18 cellular contexts compared by ENCODE assay signal in genomic region chr7:74488518-74488917, GRCh38. TPM values are rescaled to one million over a fixed set of nuclear protein-coding genes. Genes with fewer than 3 reads are reported as not detected.
DNase-seq lines count a peak whose midpoint lies in the region; ATAC-seq, FAIRE-seq and TF ChIP-seq lines count a peak whose summit lies in the region.
"Had no signal": no experiment of that assay in that cellular context is flagged by ENCODE, and none has a peak within 500 bp of the region (broad histone marks: within the 10 kb centered on the region; RNA-seq: fewer than 3 reads in every experiment).

No MANE protein-coding gene starts in this region.

- H3K79me1 ChIP-seq in IMR-90 (ENCODE audit: low read depth in 1 of 2, low read length in 2 of 2) (peaks cover 22 to 79% of the 10 kb centered on the region in 2 experiments), neuronal stem cell (ENCODE audit: low read depth, low read length) (peaks cover 19% of the 10 kb centered on the region)

- H3K9me3 Mint-ChIP-seq in neural progenitor cell (peaks cover 19% of the 10 kb centered on the region), type B pancreatic cell (no peaks in the 10 kb centered on the region)
- H3K9me3 Mint-ChIP-seq: CD4-positive, alpha-beta T cell had no signal

- H3K9ac ChIP-seq in IMR-90 (ENCODE audit: low read depth, low read length) (no peak overlapping the region), K562 (ENCODE audit: insufficient read depth in 1 of 2, low read depth in 2 of 2, low read length in 2 of 2) (no peak overlapping the region), neural progenitor cell (no peak overlapping the region), neuronal stem cell (ENCODE audit: low read depth, low read length, poor library complexity) (no peak overlapping the region)
- H3K9ac ChIP-seq: GM23248 had no signal

- no peak overlapping the region for H2AK9ac ChIP-seq in IMR-90 (replicated peaks; ENCODE audit: low read depth, low read length, poor library complexity)

- DNase-seq in IMR-90 (no peak), K562 (ENCODE audit: extremely low read depth in 1 of 4, low spot score in 3 of 4) (no peak), neural progenitor cell (ENCODE audit: low spot score) (no peak), type B pancreatic cell (ENCODE audit: extremely low spot score, unreplicated experiment) (no peak), tibial nerve (ENCODE audit: low spot score in 2 of 2) (no peak), neuronal stem cell (ENCODE audit: low spot score) (no peak)
- DNase-seq: AML-193; Caco-2; CD4-positive, alpha-beta T cell; GM23248; HCEC 1CT had no signal

- H3K27me3 ChIP-seq in IMR-90 (ENCODE audit: control insufficient read depth, insufficient read depth, low read length) (no peaks in the 10 kb centered on the region), K562 (ENCODE audit: control insufficient read depth in 2 of 2, insufficient read depth in 2 of 2, low read length in 2 of 2) (no peaks in the 10 kb centered on the region), neural progenitor cell (no peaks in the 10 kb centered on the region), tibial nerve (no peaks in the 10 kb centered on the region), neuronal stem cell (ENCODE audit: control insufficient read depth in 3 of 3, insufficient read depth in 3 of 3, low read depth in 1 of 3, low read length in 3 of 3) (no peaks in the 10 kb centered on the region)

- H2BK15ac ChIP-seq in IMR-90 (ENCODE audit: low read depth, low read length) (no peak overlapping the region), neuronal stem cell (ENCODE audit: low read length) (no peak overlapping the region)

- no peak overlapping the region for H3K27ac ChIP-seq in IMR-90 (ENCODE audit: insufficient read depth, low read length)
- H3K27ac ChIP-seq in K562 (ENCODE audit: extremely low read depth, low read depth, low read length): no peak overlapping the region
- H3K27ac ChIP-seq in neural progenitor cell: no peak overlapping the region
- H3K27ac ChIP-seq in tibial nerve: peak overlapping the region in 1 of 4 donors; percentile 37
- H3K27ac ChIP-seq in neuronal stem cell (replicated peaks; ENCODE audit: low read length): no peak overlapping the region
- H3K27ac ChIP-seq: C4-2B, GM23248 had no signal

- H3K36me3 ChIP-seq in IMR-90 (ENCODE audit: control insufficient read depth, insufficient read depth, low read length) (peaks cover 2% of the 10 kb centered on the region), K562 (ENCODE audit: control insufficient read depth, insufficient read depth, low read length) (no peaks in the 10 kb centered on the region), neural progenitor cell (no peaks in the 10 kb centered on the region), tibial nerve (no peaks in the 10 kb centered on the region), neuronal stem cell (replicated peaks in 1 of 2; ENCODE audit: control insufficient read depth in 2 of 2, insufficient read depth in 2 of 2, low read length in 2 of 2) (peaks cover 2 to 13% of the 10 kb centered on the region in 2 donors)

- no peak overlapping the region for H4K5ac ChIP-seq in IMR-90 (ENCODE audit: low read depth, low read length)

- no peak for TF ChIP-seq POLR2A in IMR-90 (IDR thresholded peaks at IDR 0.05; ENCODE audit: low read depth, low read length)
- TF ChIP-seq POLR2A in K562 (conservative IDR thresholded peaks at IDR 0.05): no peak
- TF ChIP-seq POLR2A in tibial nerve (IDR thresholded peaks at IDR 0.05): no peak

- H3K27me3 Mint-ChIP-seq in neural progenitor cell (ENCODE audit: insufficient read depth, low read depth) (peaks cover 4% of the 10 kb centered on the region), type B pancreatic cell (no peaks in the 10 kb centered on the region)
- H3K27me3 Mint-ChIP-seq: CD4-positive, alpha-beta T cell had no signal

- H3K4me1 ChIP-seq in IMR-90 (ENCODE audit: control insufficient read depth, insufficient read depth, low read length): peaks cover 9% of the 10 kb centered on the region
- no peaks in the 10 kb centered on the region for H3K4me1 ChIP-seq in K562 (replicated peaks in 1 of 2; ENCODE audit: control insufficient read depth in 2 of 2, insufficient read depth in 2 of 2, low read length in 2 of 2)
- H3K4me1 ChIP-seq in neural progenitor cell: no peaks in the 10 kb centered on the region
- peaks cover 0 to 22% (median 7%) of the 10 kb centered on the region in 4 donors for H3K4me1 ChIP-seq in tibial nerve
- H3K4me1 ChIP-seq in neuronal stem cell (ENCODE audit: control insufficient read depth in 2 of 2, insufficient read depth in 1 of 2, low read depth in 1 of 2, low read length in 2 of 2): no peaks in the 10 kb centered on the region

- ATAC-seq in IMR-90 (ENCODE audit: low read depth) (no peak), K562 (no peak), HG02938 (IDR thresholded peaks at IDR 0.05; ENCODE audit: unreplicated experiment) (no peak)

- no peak overlapping the region for H2BK12ac ChIP-seq in neuronal stem cell (ENCODE audit: low read length)

- H3K4me2 ChIP-seq in IMR-90 (ENCODE audit: low read depth, low read length) (no peak overlapping the region), K562 (ENCODE audit: insufficient read depth, low read length) (no peak overlapping the region), neural progenitor cell (no peak overlapping the region), neuronal stem cell (ENCODE audit: insufficient read depth, low read length, poor library complexity, severe bottlenecking) (no peak overlapping the region)

- intact Hi-C loops in IMR-90 (cut with micrococcal nuclease) (no loop called here), K562 (cut with micrococcal nuclease) (no loop called here)

- no peak overlapping the region for H2BK120ac ChIP-seq in IMR-90 (ENCODE audit: low read depth, low read length)
- no peak overlapping the region for H2BK120ac ChIP-seq in neuronal stem cell (ENCODE audit: low read depth, low read length)

- peaks cover 14% of the 10 kb centered on the region for H3K9me1 ChIP-seq in IMR-90 (ENCODE audit: insufficient read depth, low read length)
- no peaks in the 10 kb centered on the region for H3K9me1 ChIP-seq in K562 (ENCODE audit: control insufficient read depth, insufficient read depth, low read length)

- H3K56ac ChIP-seq in IMR-90 (ENCODE audit: extremely low read depth, insufficient read depth, low read length): no peak overlapping the region

- H3K4ac ChIP-seq in IMR-90 (ENCODE audit: low read depth, low read length) (no peak overlapping the region), neuronal stem cell (ENCODE audit: low read length) (no peak overlapping the region)

- CTCF ChIA-PET in IMR-90 (lab: Yijun Ruan, JAX): no interaction called here
- CTCF ChIA-PET in K562 (lab: Yijun Ruan, JAX; ENCODE audit: low intra/inter-chr PET ratio): no interaction called here

- in situ Hi-C loops in IMR-90 (cut with MboI; ENCODE audit: low sequenced_read_pairs): no loop called here
- in situ Hi-C loops in K562 (cut with MboI): no loop called here

- no peak overlapping the region for H3K14ac ChIP-seq in IMR-90 (replicated peaks; ENCODE audit: low read depth, low read length)
- H3K14ac ChIP-seq in neuronal stem cell (ENCODE audit: low read length): no peak overlapping the region

- no peak for TF ChIP-seq EP300 in K562 (IDR thresholded peaks at IDR 0.05; ENCODE audit: low read length)
- no peak for TF ChIP-seq EP300 in tibial nerve (IDR thresholded peaks at IDR 0.05)

- FAIRE-seq in K562 (lab: Jason Lieb, UNC): no peak
- FAIRE-seq: A204.1, D721Med, G401.6, GM12891, HTR-8/SVneo had no signal

- TF ChIP-seq CTCF in IMR-90 (conservative IDR thresholded peaks at IDR 0.05; ENCODE audit: low read depth, low read length) (no peak), K562 (IDR thresholded peaks at IDR 0.05 in 2 of 3, conservative IDR thresholded peaks at IDR 0.05 in 1 of 3; ENCODE audit: insufficient read depth in 2 of 3, low read depth in 1 of 3, low read length in 3 of 3) (no peak), neural progenitor cell (IDR thresholded peaks at IDR 0.05) (no peak), type B pancreatic cell (conservative IDR thresholded peaks at IDR 0.05) (no peak), tibial nerve (IDR thresholded peaks at IDR 0.05) (no peak)

- peaks cover 22% of the 10 kb centered on the region for H4K20me1 ChIP-seq in IMR-90 (ENCODE audit: insufficient read depth, low read length)
- H4K20me1 ChIP-seq in K562 (replicated peaks; ENCODE audit: control insufficient read depth, insufficient read depth, low read length): peaks cover 5% of the 10 kb centered on the region; the same call in 1 of the 2 replicates
- peaks cover 82% of the 10 kb centered on the region for H4K20me1 ChIP-seq in neural progenitor cell (ENCODE audit: low read depth)

- BruUV-seq in IMR-90 (replicated peaks; lab: Mats Ljungman, UMichigan): no TSS peak
- BruUV-seq in K562 (replicated peaks; lab: Mats Ljungman, UMichigan): no TSS peak

- H3K36me3 Mint-ChIP-seq in neural progenitor cell (peaks cover 22% of the 10 kb centered on the region), type B pancreatic cell (peaks cover 27% of the 10 kb centered on the region)

- no peak overlapping the region for H2AFZ ChIP-seq in IMR-90 (replicated peaks; ENCODE audit: low read length, poor library complexity)
- no peak overlapping the region for H2AFZ ChIP-seq in K562 (ENCODE audit: low read depth, low read length)
- H2AFZ ChIP-seq in neural progenitor cell (replicated peaks): no peak overlapping the region
- H2AFZ ChIP-seq in neuronal stem cell (ENCODE audit: low read length): no peak overlapping the region
- H2AFZ ChIP-seq: GM23248 had no signal

- H4K91ac ChIP-seq in IMR-90 (ENCODE audit: insufficient read depth, low read depth, low read length) (no peak overlapping the region), neuronal stem cell (ENCODE audit: low read depth, low read length, poor library complexity) (no peak overlapping the region)

- no peak overlapping the region for H2BK20ac ChIP-seq in IMR-90 (ENCODE audit: low read depth, low read length)

- peaks cover 3% of the 10 kb centered on the region for H3K9me3 ChIP-seq in IMR-90 (ENCODE audit: control insufficient read depth, insufficient read depth, low read length)
- H3K9me3 ChIP-seq in K562 (replicated peaks; ENCODE audit: control insufficient read depth, insufficient read depth, low read depth, low read length): no peaks in the 10 kb centered on the region
- no peaks in the 10 kb centered on the region for H3K9me3 ChIP-seq in neural progenitor cell (ENCODE audit: low read depth)
- H3K9me3 ChIP-seq in tibial nerve: no peaks in the 10 kb centered on the region
- peaks cover 0 to 7% of the 10 kb centered on the region in 2 donors for H3K9me3 ChIP-seq in neuronal stem cell (replicated peaks in 1 of 2; ENCODE audit: control insufficient read depth in 2 of 2, insufficient read depth in 1 of 2, low read depth in 1 of 2, low read length in 2 of 2)
- H3K9me3 ChIP-seq: Caco-2 had no signal

- H3K27ac Mint-ChIP-seq in neural progenitor cell: peak overlapping the region; percentile 25
- peak overlapping the region; percentile 62 for H3K27ac Mint-ChIP-seq in type B pancreatic cell
- H3K27ac Mint-ChIP-seq: CD4-positive, alpha-beta T cell had no signal

- no peak overlapping the region for H3K23ac ChIP-seq in IMR-90 (ENCODE audit: low read depth, low read length)
- no peak overlapping the region for H3K23ac ChIP-seq in neuronal stem cell (ENCODE audit: low read depth, low read length, poor library complexity)

- H4K8ac ChIP-seq in IMR-90 (ENCODE audit: low read depth in 2 of 2, low read length in 2 of 2) (no peak overlapping the region), neuronal stem cell (ENCODE audit: low read depth, low read length) (no peak overlapping the region)

- H3K18ac ChIP-seq in IMR-90 (ENCODE audit: low read depth, low read length): no peak overlapping the region
- no peak overlapping the region for H3K18ac ChIP-seq in neuronal stem cell (ENCODE audit: low read length)

- dilution Hi-C loops in IMR-90 (cut with HindIII; ENCODE audit: low sequenced_read_pairs, unreplicated experiment): no loop called here

- H3K79me2 ChIP-seq in K562 (ENCODE audit: control insufficient read depth, insufficient read depth, low read length) (no peaks in the 10 kb centered on the region), neural progenitor cell (ENCODE audit: low read depth) (peaks cover 99% of the 10 kb centered on the region)

- TF ChIP-seq RAD21 in IMR-90 (IDR thresholded peaks at IDR 0.05; ENCODE audit: low read length) (no peak), K562 (CRISPR knock-in tag; conservative IDR thresholded peaks at IDR 0.05 in 1 of 2, IDR thresholded peaks at IDR 0.05 in 1 of 2) (no peak)

- H2BK5ac ChIP-seq in IMR-90 (ENCODE audit: low read depth, low read length, poor library complexity, severe bottlenecking) (no peak overlapping the region), neuronal stem cell (ENCODE audit: low read length) (no peak overlapping the region)

- no peak overlapping the region for H2AK5ac ChIP-seq in IMR-90 (ENCODE audit: low read depth, low read length)
- H2AK5ac ChIP-seq in neuronal stem cell (ENCODE audit: low read depth, low read length): no peak overlapping the region

- H3K4me1 Mint-ChIP-seq in neural progenitor cell (peaks cover 18% of the 10 kb centered on the region), type B pancreatic cell (ENCODE audit: unreplicated experiment) (peaks cover 22% of the 10 kb centered on the region)

- no peaks in the 10 kb centered on the region for H3F3A ChIP-seq in neural progenitor cell (ENCODE audit: low read depth)

- H3K4me3 Mint-ChIP-seq in neural progenitor cell: peak overlapping the region; percentile 35
- no peak overlapping the region for H3K4me3 Mint-ChIP-seq in type B pancreatic cell
- H3K4me3 Mint-ChIP-seq: CD4-positive, alpha-beta T cell had no signal

- 100% methylated on average over 3 of the region's 6 CpGs; no CpG with 5 or more reads in 1 of the 2 experiments for WGBS in IMR-90 (ENCODE audit: extremely low coverage in 2 of 2, insufficient read length in 1 of 2), 2 experiments
- 77% methylated on average over 6 of the region's 6 CpGs for WGBS in K562 (ENCODE audit: insufficient coverage, low coverage, missing lambda C conversion rate)
- 93 to 95% methylated on average over 6 of the region's 6 CpGs for WGBS in tibial nerve, 2 donors
- WGBS in neuronal stem cell (ENCODE audit: extremely low coverage in 2 of 2, insufficient read length in 2 of 2, insufficient replicate concordance in 1 of 2), 2 donors: no CpG with 5 or more reads among the region's 6 CpGs

- POLR2A ChIA-PET in IMR-90 (lab: Charles Lee; ENCODE audit: unreplicated experiment): no interaction called here
- POLR2A ChIA-PET in K562 (lab: Yijun Ruan, JAX): interaction anchor here (0.8 to 1.6 kb wide), 4 partner anchors 10 to 24 kb away, joined by 3 to 7 read pairs (median 4); no protein-coding TSS in a partner anchor

- no peak overlapping the region for H3K4me3 ChIP-seq in IMR-90 (ENCODE audit: insufficient read depth, low read depth, low read length)
- no peak overlapping the region for H3K4me3 ChIP-seq in K562
- H3K4me3 ChIP-seq in neural progenitor cell: no peak overlapping the region
- no peak overlapping the region for H3K4me3 ChIP-seq in tibial nerve
- H3K4me3 ChIP-seq in neuronal stem cell (ENCODE audit: low read length in 2 of 2): no peak overlapping the region
- H3K4me3 ChIP-seq: GM23248 had no signal

RNA-seq across cellular contexts. Expression of gene GTF2IRD1, which starts 34.8 kb away (rescaled TPM):
- total RNA-seq in IMR-90 (2012; rRNA removed) (4.1 and 5.0 TPM in 2 replicates), K562 (2014; rRNA removed) (9.2 and 12.4 TPM in 2 replicates), K562 (2014; rRNA removed; fragmentation: Illumina TruSeq; extraction: Trizol) (10.8 and 14.0 TPM in 2 replicates), K562 (2015; rRNA removed; fragmentation: Illumina TruSeq; extraction: Trizol) (13.4 and 15.1 TPM in 2 replicates), K562 (2021) (30.2 and 32.1 TPM in 2 replicates), neural progenitor cell (ENCODE audit: low replicate concordance) (25.6 and 48.5 TPM in 2 replicates), type B pancreatic cell (ENCODE audit: low replicate concordance) (43.6 and 47.9 TPM in 2 replicates), tibial nerve (10 to 100 TPM; 14.6 to 35.7 (median 17.1) TPM)
- polyA plus RNA-seq in IMR-90 (2012; rRNA removed) (21.9 and 22.6 TPM in 2 replicates), K562 (2011; rRNA removed) (12.8 and 17.6 TPM in 2 replicates), K562 (2014; fragmentation: Illumina TruSeq; extraction: Trizol) (23.8 and 24.5 TPM in 2 replicates), K562 (2014; fragmentation: Nextera tagmentation; extraction: Ambion mirVana) (1 to 10 TPM; 9.1 to 10.0 TPM), K562 (2014; rRNA removed) (17.0 and 20.8 TPM in 2 replicates)
- polyA plus RNA-seq in IMR-90 (2012; cell fraction: cytosol; rRNA removed): 19.6 and 26.0 TPM in 2 replicates
- 27.5 and 33.3 TPM in 2 replicates for polyA plus RNA-seq in IMR-90 (2012; cell fraction: nucleus; rRNA removed; ENCODE audit: low replicate concordance)
- 23.2 and 65.0 TPM in 2 replicates for total RNA-seq in K562 (2011; cell fraction: chromatin; rRNA removed; ENCODE audit: low replicate concordance)
- total RNA-seq in K562 (2011; cell fraction: nucleolus; rRNA removed): 30.5 and 35.3 TPM in 2 replicates
- total RNA-seq in K562 (2011; cell fraction: nucleoplasm; rRNA removed): 22.2 and 23.5 TPM in 2 replicates
- 9.3 and 13.0 TPM in 2 replicates for polyA plus RNA-seq in K562 (2011; cell fraction: cytosol; rRNA removed)
- 15.6 and 24.1 TPM in 2 replicates for polyA plus RNA-seq in K562 (2011; cell fraction: nucleus; rRNA removed)
- 19.1 and 31.6 TPM in 2 replicates for polyA plus RNA-seq in K562 (2012)
- 9.2 and 9.7 TPM in 2 replicates for polyA minus RNA-seq in K562 (2011; rRNA and poly(A)+ RNA removed)
- polyA minus RNA-seq in K562 (2011; cell fraction: cytosol; rRNA and poly(A)+ RNA removed): 21.2 and 21.5 TPM in 2 replicates
- 11.3 and 12.9 TPM in 2 replicates for polyA minus RNA-seq in K562 (2011; cell fraction: nucleus; rRNA and poly(A)+ RNA removed)
- 87.8 TPM for polyA plus RNA-seq in neuronal stem cell (2013, experiment 1 of 2)
- polyA plus RNA-seq in neuronal stem cell (2013, experiment 2 of 2): 87.6 TPM
